In the genomic region with DNA sequence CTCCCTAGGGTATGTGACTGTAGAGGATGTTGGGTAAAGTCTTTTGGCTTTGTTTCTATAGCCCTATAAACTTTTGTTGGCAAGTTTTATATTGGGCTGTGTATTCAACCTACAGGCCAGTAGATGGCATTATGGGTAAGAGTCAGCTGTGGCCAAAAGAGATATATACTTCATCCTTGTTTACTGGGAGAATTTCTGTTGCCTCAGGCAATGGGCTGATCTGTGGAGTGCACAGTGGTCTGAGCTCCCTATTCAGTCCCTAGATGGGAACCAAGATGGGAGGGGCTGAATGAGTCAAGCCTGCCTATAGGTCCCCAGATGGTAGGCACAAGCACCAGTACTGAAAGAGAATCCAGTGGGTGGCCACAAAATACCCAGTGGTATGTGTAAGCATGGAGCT, we compare ENCODE assay signal across 9 cellular contexts.
DNase-seq lines count a peak whose midpoint lies in the region; FAIRE-seq and TF ChIP-seq lines count a peak whose summit lies in the region.
"Had no signal": no experiment of that assay in that cellular context is flagged by ENCODE, and none has a peak within 500 bp of the region (broad histone marks: within the 10 kb centered on the region; RNA-seq: fewer than 3 reads in every experiment).

No MANE protein-coding gene starts in this region.

- H3K4me1 ChIP-seq in GM23248 (ENCODE audit: insufficient read depth): no peaks in the 10 kb centered on the region
- no peaks in the 10 kb centered on the region for H3K4me1 ChIP-seq in astrocyte (ENCODE audit: insufficient read depth, low read length)
- no peaks in the 10 kb centered on the region for H3K4me1 ChIP-seq in liver (ENCODE audit: control insufficient read depth in 4 of 4, insufficient read depth in 4 of 4, low read length in 3 of 4)
- H3K4me1 ChIP-seq in small intestine (ENCODE audit: control insufficient read depth in 2 of 2, insufficient read depth in 1 of 2, low read depth in 1 of 2, low read length in 1 of 2): no peaks in the 10 kb centered on the region

- H4K20me1 ChIP-seq in GM23248 (ENCODE audit: insufficient read depth): no peaks in the 10 kb centered on the region
- H4K20me1 ChIP-seq in astrocyte (ENCODE audit: insufficient read depth, low read length): no peaks in the 10 kb centered on the region

- H3K79me2 ChIP-seq in GM23248 (ENCODE audit: insufficient read depth) (no peaks in the 10 kb centered on the region), astrocyte (ENCODE audit: insufficient read depth, low read length) (no peaks in the 10 kb centered on the region)

- H3K4me3 ChIP-seq in GM23248: no peak overlapping the region
- no peak overlapping the region for H3K4me3 ChIP-seq in astrocyte (ENCODE audit: insufficient read depth, low read depth, low read length)
- no peak overlapping the region for H3K4me3 ChIP-seq in liver (ENCODE audit: low read depth in 1 of 3, low read length in 3 of 3)
- H3K4me3 ChIP-seq in small intestine (ENCODE audit: low read depth in 1 of 2, low read length in 2 of 2): no peak overlapping the region

- no peaks in the 10 kb centered on the region for H3K36me3 Mint-ChIP-seq in astrocyte (ENCODE audit: low read depth, unreplicated experiment)

- no peak overlapping the region for H3K4me3 Mint-ChIP-seq in astrocyte (ENCODE audit: unreplicated experiment)

- TF ChIP-seq RAD21 in liver (IDR thresholded peaks at IDR 0.05): peak; percentile 29 to 38

- no peak overlapping the region for H3K27ac Mint-ChIP-seq in astrocyte (ENCODE audit: unreplicated experiment)

- H3K4me1 Mint-ChIP-seq in astrocyte (ENCODE audit: low read depth, unreplicated experiment): no peaks in the 10 kb centered on the region

- H3K27ac ChIP-seq in GM23248 (no peak overlapping the region), astrocyte (ENCODE audit: low read depth, low read length) (no peak overlapping the region), liver (ENCODE audit: low read depth in 1 of 2, low read length in 2 of 2) (no peak overlapping the region), small intestine (ENCODE audit: low read depth in 1 of 2, low read length in 1 of 2) (no peak overlapping the region)

- no peaks in the 10 kb centered on the region for H3K9me3 Mint-ChIP-seq in astrocyte (ENCODE audit: unreplicated experiment)

- H3K9me3 ChIP-seq in GM23248 (ENCODE audit: low read depth): no peaks in the 10 kb centered on the region
- H3K9me3 ChIP-seq in astrocyte (ENCODE audit: insufficient read depth, low read depth, low read length): no peaks in the 10 kb centered on the region
- H3K9me3 ChIP-seq in liver (ENCODE audit: control insufficient read depth in 4 of 4, low read length in 3 of 4): no peaks in the 10 kb centered on the region
- H3K9me3 ChIP-seq in small intestine (ENCODE audit: control insufficient read depth, low read depth): peaks cover 2% of the 10 kb centered on the region

- no peaks in the 10 kb centered on the region for H3K36me3 ChIP-seq in GM23248 (ENCODE audit: low read depth)
- no peaks in the 10 kb centered on the region for H3K36me3 ChIP-seq in astrocyte (ENCODE audit: insufficient read depth, low read length)
- no peaks in the 10 kb centered on the region for H3K36me3 ChIP-seq in liver (ENCODE audit: control insufficient read depth in 4 of 4, insufficient read depth in 3 of 4, low read depth in 1 of 4, low read length in 3 of 4)
- H3K36me3 ChIP-seq in small intestine (ENCODE audit: control insufficient read depth in 2 of 2, insufficient read depth in 2 of 2, low read length in 2 of 2): no peaks in the 10 kb centered on the region

- H3K27me3 ChIP-seq in GM23248 (replicated peaks; ENCODE audit: insufficient read depth): no peaks in the 10 kb centered on the region
- H3K27me3 ChIP-seq in astrocyte (ENCODE audit: insufficient read depth, low read length): no peaks in the 10 kb centered on the region
- H3K27me3 ChIP-seq in liver (ENCODE audit: control insufficient read depth in 4 of 4, insufficient read depth in 4 of 4, low read length in 3 of 4): no peaks in the 10 kb centered on the region
- H3K27me3 ChIP-seq in small intestine (ENCODE audit: control insufficient read depth in 2 of 2, insufficient read depth in 2 of 2, low read length in 2 of 2): no peaks in the 10 kb centered on the region

- DNase-seq in GM23248: peak; percentile 1
- DNase-seq in NCI-H146 treated with DMSO at 0.1 percent for 48 hours (lab: John Stamatoyannopoulos, UW; ENCODE audit: unreplicated experiment): peak; percentile 12
- DNase-seq in astrocyte (ENCODE audit: low read depth): peak; percentile 17
- DNase-seq in NCI-H1105 treated with DMSO at 0.1 percent for 48 hours (lab: John Stamatoyannopoulos, UW): no peak
- no peak for DNase-seq in small intestine
- no peak for DNase-seq in G401 (ENCODE audit: low spot score)
- no peak for DNase-seq in retina
- DNase-seq: stimulated activated CD4-positive, alpha-beta T cell treated with anti-CD3 and anti-CD28 coated beads, Interleukin-2, amount 100 ng/mL, for 48 hours had no signal

- TF ChIP-seq CTCF in astrocyte (IDR thresholded peaks at IDR 0.05; ENCODE audit: insufficient read depth, low read depth, low read length) (peak; percentile 17), liver (IDR thresholded peaks at IDR 0.05; ENCODE audit: low read depth, low read length, missing input control) (no peak)

- H3F3A ChIP-seq in GM23248 (ENCODE audit: insufficient read depth): no peaks in the 10 kb centered on the region

- no peaks in the 10 kb centered on the region for H3K27me3 Mint-ChIP-seq in astrocyte (ENCODE audit: low read depth, unreplicated experiment)

- H3K9ac ChIP-seq in GM23248: no peak overlapping the region
- no peak overlapping the region for H3K9ac ChIP-seq in astrocyte (ENCODE audit: low read length)
- no peak overlapping the region for H3K9ac ChIP-seq in liver (ENCODE audit: low read depth in 1 of 2, low read length in 2 of 2)

- H3K4me2 ChIP-seq in GM23248 (ENCODE audit: unreplicated experiment): no peak overlapping the region
- no peak overlapping the region for H3K4me2 ChIP-seq in astrocyte (ENCODE audit: low read length)

- no peaks in the 10 kb centered on the region for H3K9me2 ChIP-seq in GM23248 (ENCODE audit: insufficient read depth)

- no peak overlapping the region for H2AFZ ChIP-seq in GM23248
- no peak overlapping the region for H2AFZ ChIP-seq in astrocyte (ENCODE audit: low read depth, low read length)

- FAIRE-seq in astrocyte (lab: Jason Lieb, UNC) (no peak), small intestine (lab: Jason Lieb, UNC) (no peak)

- in situ Hi-C loops in GM23248 (cut with MboI): no loop called here
- in situ Hi-C loops in G401 (cut with HindIII; ENCODE audit: low sequenced_read_pairs): no loop called here

TF ChIP-seq in liver, 16 proteins besides CTCF, POLR2A, EP300 and RAD21:
- TF ChIP-seq EGR1 (IDR thresholded peaks at IDR 0.05; ENCODE audit: low read depth in 2 of 2) (no peak), RXRA (IDR thresholded peaks at IDR 0.05) (no peak), NR2F2 (IDR thresholded peaks at IDR 0.05) (no peak), FOXA2 (IDR thresholded peaks at IDR 0.05) (no peak), SP1 (IDR thresholded peaks at IDR 0.05) (no peak), HNF4A (conservative IDR thresholded peaks at IDR 0.05) (no peak), FOXA1 (IDR thresholded peaks at IDR 0.05) (no peak), GABPA (IDR thresholded peaks at IDR 0.05 in 1 of 2, conservative IDR thresholded peaks at IDR 0.05 in 1 of 2) (no peak), YY1 (IDR thresholded peaks at IDR 0.05) (no peak)
- TF ChIP-seq, protein P1, sequence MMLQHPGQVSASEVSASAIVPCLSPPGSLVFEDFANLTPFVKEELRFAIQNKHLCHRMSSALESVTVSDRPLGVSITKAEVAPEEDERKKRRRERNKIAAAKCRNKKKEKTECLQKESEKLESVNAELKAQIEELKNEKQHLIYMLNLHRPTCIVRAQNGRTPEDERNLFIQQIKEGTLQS (IDR thresholded peaks at IDR 0.05): no peak
- TF ChIP-seq, protein P2, sequence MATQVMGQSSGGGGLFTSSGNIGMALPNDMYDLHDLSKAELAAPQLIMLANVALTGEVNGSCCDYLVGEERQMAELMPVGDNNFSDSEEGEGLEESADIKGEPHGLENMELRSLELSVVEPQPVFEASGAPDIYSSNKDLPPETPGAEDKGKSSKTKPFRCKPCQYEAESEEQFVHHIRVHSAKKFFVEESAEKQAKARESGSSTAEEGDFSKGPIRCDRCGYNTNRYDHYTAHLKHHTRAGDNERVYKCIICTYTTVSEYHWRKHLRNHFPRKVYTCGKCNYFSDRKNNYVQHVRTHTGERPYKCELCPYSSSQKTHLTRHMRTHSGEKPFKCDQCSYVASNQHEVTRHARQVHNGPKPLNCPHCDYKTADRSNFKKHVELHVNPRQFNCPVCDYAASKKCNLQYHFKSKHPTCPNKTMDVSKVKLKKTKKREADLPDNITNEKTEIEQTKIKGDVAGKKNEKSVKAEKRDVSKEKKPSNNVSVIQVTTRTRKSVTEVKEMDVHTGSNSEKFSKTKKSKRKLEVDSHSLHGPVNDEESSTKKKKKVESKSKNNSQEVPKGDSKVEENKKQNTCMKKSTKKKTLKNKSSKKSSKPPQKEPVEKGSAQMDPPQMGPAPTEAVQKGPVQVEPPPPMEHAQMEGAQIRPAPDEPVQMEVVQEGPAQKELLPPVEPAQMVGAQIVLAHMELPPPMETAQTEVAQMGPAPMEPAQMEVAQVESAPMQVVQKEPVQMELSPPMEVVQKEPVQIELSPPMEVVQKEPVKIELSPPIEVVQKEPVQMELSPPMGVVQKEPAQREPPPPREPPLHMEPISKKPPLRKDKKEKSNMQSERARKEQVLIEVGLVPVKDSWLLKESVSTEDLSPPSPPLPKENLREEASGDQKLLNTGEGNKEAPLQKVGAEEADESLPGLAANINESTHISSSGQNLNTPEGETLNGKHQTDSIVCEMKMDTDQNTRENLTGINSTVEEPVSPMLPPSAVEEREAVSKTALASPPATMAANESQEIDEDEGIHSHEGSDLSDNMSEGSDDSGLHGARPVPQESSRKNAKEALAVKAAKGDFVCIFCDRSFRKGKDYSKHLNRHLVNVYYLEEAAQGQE (IDR thresholded peaks at IDR 0.05): no peak
- TF ChIP-seq, protein P3, sequence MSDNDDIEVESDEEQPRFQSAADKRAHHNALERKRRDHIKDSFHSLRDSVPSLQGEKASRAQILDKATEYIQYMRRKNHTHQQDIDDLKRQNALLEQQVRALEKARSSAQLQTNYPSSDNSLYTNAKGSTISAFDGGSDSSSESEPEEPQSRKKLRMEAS (IDR thresholded peaks at IDR 0.05): no peak

Comparison
In these comparisons a context has a peak if more than half of its experiments do, and no peak if none do; other contexts are left out.
1. DNase-seq: peak in GM23248 (single experiment), NCI-H146 treated with DMSO at 0.1 percent for 48 hours (single experiment) and astrocyte (single experiment); none in NCI-H1105 treated with DMSO at 0.1 percent for 48 hours (single experiment), small intestine (single experiment), G401 (single experiment) and retina (single experiment).